8 cellular contexts compared by ENCODE assay signal in the genomic region with DNA sequence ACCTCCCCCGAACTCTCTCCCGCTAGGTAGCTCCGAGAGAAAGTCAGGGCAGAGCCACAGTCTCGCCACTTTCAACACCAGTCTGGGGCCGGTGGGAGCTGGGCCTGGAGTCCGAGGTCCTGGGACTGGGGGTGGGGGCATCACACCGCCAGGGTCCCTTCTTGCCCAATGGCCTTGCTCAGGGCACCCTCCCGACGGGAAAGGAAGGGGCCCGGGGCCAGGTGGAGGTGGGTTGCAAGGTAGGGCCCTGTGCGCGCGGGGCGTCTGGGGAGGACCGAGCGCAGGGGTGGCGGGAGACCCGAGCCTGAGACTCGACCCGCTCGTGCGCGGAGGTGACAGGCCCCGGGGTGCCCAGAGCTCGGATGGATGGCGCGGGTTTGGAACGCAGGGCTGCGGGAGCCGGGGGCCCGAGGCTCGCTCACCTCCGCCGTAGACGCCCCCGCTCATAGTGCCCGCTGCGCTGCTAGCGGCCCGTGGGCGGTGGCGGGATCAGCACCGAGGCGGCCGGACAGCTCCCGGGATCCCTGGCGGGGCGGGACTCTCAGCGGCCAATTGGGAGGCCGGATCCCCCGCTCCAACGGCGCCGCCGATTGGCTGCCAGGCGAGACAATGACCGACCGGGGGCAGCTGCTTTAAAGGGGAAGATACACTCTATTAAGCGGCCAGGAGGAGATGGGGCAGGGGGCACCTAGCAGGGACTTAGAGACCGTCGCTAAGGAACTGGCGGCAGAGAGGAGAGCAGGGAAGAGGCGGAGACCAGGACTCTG. TPM values are rescaled to one million over a fixed set of nuclear protein-coding genes. Genes with fewer than 3 reads are reported as not detected.
DNase-seq lines count a peak whose midpoint lies in the region; ATAC-seq, FAIRE-seq and TF ChIP-seq lines count a peak whose summit lies in the region.

A gene (minus strand): TSS at position 541 of the 767 bp plus-strand sequence. CDS start 94 bp downstream, at position 447.

- no peak for TF ChIP-seq EP300 in A549 (IDR thresholded peaks at IDR 0.05)
- TF ChIP-seq EP300 in Ishikawa (IDR thresholded peaks at IDR 0.05; ENCODE audit: borderline replicate concordance) = no peak

- no peak for TF ChIP-seq CTCF in A549 (IDR thresholded peaks at IDR 0.05)
- TF ChIP-seq CTCF in RWPE1 (conservative IDR thresholded peaks at IDR 0.05; ENCODE audit: low read depth) = no peak
- no peak for TF ChIP-seq CTCF in astrocyte of the spinal cord (IDR thresholded peaks at IDR 0.05; ENCODE audit: low read depth, low read length)
- TF ChIP-seq CTCF in ascending aorta (IDR thresholded peaks at IDR 0.05) = no peak

- TF ChIP-seq POLR2A in A549 (IDR thresholded peaks at IDR 0.05; ENCODE audit: low read length) = no peak

- DNase-seq in A549 (ENCODE audit: low read depth in 1 of 2, low spot score in 1 of 2) (peak; percentile 36 to 72), RWPE1 (ENCODE audit: low spot score) (peak; percentile 73), astrocyte of the spinal cord (ENCODE audit: low read depth, low spot score) (peak; percentile 23), left colon (peak; percentile 31 to 50), MV-4-11 (lab: John Stamatoyannopoulos, UW) (no peak), ascending aorta (ENCODE audit: low spot score in 2 of 2) (no peak)
- DNase-seq in stimulated activated CD8-positive, alpha-beta memory T cell treated with anti-CD3 and anti-CD28 coated beads, Interleukin-15, amount 100 ng/mL, for 48 hours (ENCODE audit: low read depth in 2 of 2) = peak; percentile 41 to 58

- in situ Hi-C loops in astrocyte of the spinal cord (cut with HindIII; ENCODE audit: low sequenced_read_pairs) = no loop called here

- CTCF ChIA-PET in A549 (lab: Yijun Ruan, JAX) (interaction anchor here (0.9 to 3.9 kb wide), 5 partner anchors 20 to 138 kb away, joined by 3 to 25 read pairs (median 4); no protein-coding TSS in a partner anchor), RWPE1 (lab: Yijun Ruan, JAX) (interaction anchor here (0.6 to 0.9 kb wide), 3 partner anchors 11 to 242 kb away, joined by 3 to 4 read pairs (median 3); no protein-coding TSS in a partner anchor)

- ATAC-seq in A549 (peak; percentile 66 to 75; a peak in 5 of 6 replicates), left colon (peak; percentile 65)

- 45% methylated on average over 44 of the region's 63 CpGs for WGBS in A549 (ENCODE audit: missing lambda C conversion rate)

- peaks cover 15% of the 10 kb centered on the region for H3K27me3 ChIP-seq in ascending aorta

- H3K4me1 ChIP-seq in A549 (peaks cover 6% of the 10 kb centered on the region; the same call in 2 of the 3 replicates), ascending aorta (no peaks in the 10 kb centered on the region)

- no peak for FAIRE-seq in A549 (lab: Jason Lieb, UNC)

- intact Hi-C loops in left colon (cut with DNase I, micrococcal nuclease) = no loop called here
- intact Hi-C loops in ascending aorta (cut with DNase I) = no loop called here

- H3K4me2 ChIP-seq in A549 = peak within 1 kb of the TSS; percentile 28

- no peak for TF ChIP-seq RAD21 in A549 (conservative IDR thresholded peaks at IDR 0.05 in 1 of 2, IDR thresholded peaks at IDR 0.05 in 1 of 2)
- TF ChIP-seq RAD21 in Ishikawa (IDR thresholded peaks at IDR 0.05; ENCODE audit: low read depth) = no peak

- H3K27ac ChIP-seq in A549 (no peak within 1 kb of the TSS), RWPE1 (no peak within 1 kb of the TSS), ascending aorta (no peak within 1 kb of the TSS)

- POLR2A ChIA-PET in A549 (lab: Yijun Ruan, JAX) (no interaction called here), RWPE1 (lab: Yijun Ruan, JAX; ENCODE audit: low non-redundant PET) (no interaction called here)

- no peaks in the 10 kb centered on the region for H3K36me3 ChIP-seq in ascending aorta

- H3K9me3 ChIP-seq in A549 = no peaks in the 10 kb centered on the region
- no peaks in the 10 kb centered on the region for H3K9me3 ChIP-seq in ascending aorta

- H3K4me3 ChIP-seq in A549 = no peak within 1 kb of the TSS
- no peak within 1 kb of the TSS for H3K4me3 ChIP-seq in astrocyte of the spinal cord (ENCODE audit: low read depth, low read length)
- no peak within 1 kb of the TSS for H3K4me3 ChIP-seq in ascending aorta

TF ChIP-seq in A549, 52 proteins besides CTCF, POLR2A, EP300 and RAD21 (continues in another document):
- TF ChIP-seq, protein P1, sequence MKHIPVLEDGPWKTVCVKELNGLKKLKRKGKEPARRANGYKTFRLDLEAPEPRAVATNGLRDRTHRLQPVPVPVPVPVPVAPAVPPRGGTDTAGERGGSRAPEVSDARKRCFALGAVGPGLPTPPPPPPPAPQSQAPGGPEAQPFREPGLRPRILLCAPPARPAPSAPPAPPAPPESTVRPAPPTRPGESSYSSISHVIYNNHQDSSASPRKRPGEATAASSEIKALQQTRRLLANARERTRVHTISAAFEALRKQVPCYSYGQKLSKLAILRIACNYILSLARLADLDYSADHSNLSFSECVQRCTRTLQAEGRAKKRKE (CRISPR knock-in tag; IDR thresholded peaks at IDR 0.05; ENCODE audit: low read depth) = no peak
- TF ChIP-seq, protein P2, sequence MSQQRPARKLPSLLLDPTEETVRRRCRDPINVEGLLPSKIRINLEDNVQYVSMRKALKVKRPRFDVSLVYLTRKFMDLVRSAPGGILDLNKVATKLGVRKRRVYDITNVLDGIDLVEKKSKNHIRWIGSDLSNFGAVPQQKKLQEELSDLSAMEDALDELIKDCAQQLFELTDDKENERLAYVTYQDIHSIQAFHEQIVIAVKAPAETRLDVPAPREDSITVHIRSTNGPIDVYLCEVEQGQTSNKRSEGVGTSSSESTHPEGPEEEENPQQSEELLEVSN (IDR thresholded peaks at IDR 0.05; ENCODE audit: borderline replicate concordance, low read depth) = no peak
- TF ChIP-seq, protein P3, sequence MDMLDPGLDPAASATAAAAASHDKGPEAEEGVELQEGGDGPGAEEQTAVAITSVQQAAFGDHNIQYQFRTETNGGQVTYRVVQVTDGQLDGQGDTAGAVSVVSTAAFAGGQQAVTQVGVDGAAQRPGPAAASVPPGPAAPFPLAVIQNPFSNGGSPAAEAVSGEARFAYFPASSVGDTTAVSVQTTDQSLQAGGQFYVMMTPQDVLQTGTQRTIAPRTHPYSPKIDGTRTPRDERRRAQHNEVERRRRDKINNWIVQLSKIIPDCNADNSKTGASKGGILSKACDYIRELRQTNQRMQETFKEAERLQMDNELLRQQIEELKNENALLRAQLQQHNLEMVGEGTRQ (IDR thresholded peaks at IDR 0.05) = no peak

TF ChIP-seq in Ishikawa, 13 proteins besides CTCF, POLR2A, EP300 and RAD21:
- TF ChIP-seq EGR1 (IDR thresholded peaks at IDR 0.05) (peak; percentile 93), ZBTB7A (IDR thresholded peaks at IDR 0.05; ENCODE audit: low read depth) (no peak), YY1 (IDR thresholded peaks at IDR 0.05; ENCODE audit: low read depth) (no peak), NFIC (IDR thresholded peaks at IDR 0.05) (no peak)
- TF ChIP-seq, protein P4, sequence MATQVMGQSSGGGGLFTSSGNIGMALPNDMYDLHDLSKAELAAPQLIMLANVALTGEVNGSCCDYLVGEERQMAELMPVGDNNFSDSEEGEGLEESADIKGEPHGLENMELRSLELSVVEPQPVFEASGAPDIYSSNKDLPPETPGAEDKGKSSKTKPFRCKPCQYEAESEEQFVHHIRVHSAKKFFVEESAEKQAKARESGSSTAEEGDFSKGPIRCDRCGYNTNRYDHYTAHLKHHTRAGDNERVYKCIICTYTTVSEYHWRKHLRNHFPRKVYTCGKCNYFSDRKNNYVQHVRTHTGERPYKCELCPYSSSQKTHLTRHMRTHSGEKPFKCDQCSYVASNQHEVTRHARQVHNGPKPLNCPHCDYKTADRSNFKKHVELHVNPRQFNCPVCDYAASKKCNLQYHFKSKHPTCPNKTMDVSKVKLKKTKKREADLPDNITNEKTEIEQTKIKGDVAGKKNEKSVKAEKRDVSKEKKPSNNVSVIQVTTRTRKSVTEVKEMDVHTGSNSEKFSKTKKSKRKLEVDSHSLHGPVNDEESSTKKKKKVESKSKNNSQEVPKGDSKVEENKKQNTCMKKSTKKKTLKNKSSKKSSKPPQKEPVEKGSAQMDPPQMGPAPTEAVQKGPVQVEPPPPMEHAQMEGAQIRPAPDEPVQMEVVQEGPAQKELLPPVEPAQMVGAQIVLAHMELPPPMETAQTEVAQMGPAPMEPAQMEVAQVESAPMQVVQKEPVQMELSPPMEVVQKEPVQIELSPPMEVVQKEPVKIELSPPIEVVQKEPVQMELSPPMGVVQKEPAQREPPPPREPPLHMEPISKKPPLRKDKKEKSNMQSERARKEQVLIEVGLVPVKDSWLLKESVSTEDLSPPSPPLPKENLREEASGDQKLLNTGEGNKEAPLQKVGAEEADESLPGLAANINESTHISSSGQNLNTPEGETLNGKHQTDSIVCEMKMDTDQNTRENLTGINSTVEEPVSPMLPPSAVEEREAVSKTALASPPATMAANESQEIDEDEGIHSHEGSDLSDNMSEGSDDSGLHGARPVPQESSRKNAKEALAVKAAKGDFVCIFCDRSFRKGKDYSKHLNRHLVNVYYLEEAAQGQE (IDR thresholded peaks at IDR 0.05; ENCODE audit: low read depth) = peak; percentile 97

RNA-seq across cellular contexts. Expression of the gene that starts here (rescaled TPM):
- polyA plus RNA-seq in A549 (2011; rRNA removed) (not detected in 2 replicates), A549 (2017; fragmentation: RNase III; extraction: RNeasy Plus Mini Kit Qiagen cat#74134 plus additional on column Dnase treatment) (not detected in 3 replicates)
- polyA plus RNA-seq in A549 (2012; cell fraction: cytosol; rRNA removed) = not detected in 2 replicates
- polyA plus RNA-seq in A549 (2012; cell fraction: nucleus; rRNA removed) = not detected in 2 replicates
- polyA minus RNA-seq in A549 (2011; rRNA and poly(A)+ RNA removed) = not detected in 2 replicates
- total RNA-seq in left colon (under 1 TPM in 1 of 2 donors, not detected in 1; 0.42 TPM), ascending aorta (not detected)

Comparison
In these comparisons a context has a peak if more than half of its experiments do, and no peak if none do; other contexts are left out.
1. Peak in DNase-seq, ATAC-seq and H3K4me2 ChIP-seq in A549; RNA of the gene not detected or under 1 TPM.
2. Peak in DNase-seq and ATAC-seq in left colon; RNA of the gene not detected or under 1 TPM.
3. DNase-seq: peak in RWPE1 (single experiment), astrocyte of the spinal cord (single experiment) and stimulated activated CD8-positive, alpha-beta memory T cell treated with anti-CD3 and anti-CD28 coated beads, Interleukin-15, amount 100 ng/mL, for 48 hours (2 of 2); none in MV-4-11 (single experiment) and ascending aorta (0 of 2).